In the genomic region with DNA sequence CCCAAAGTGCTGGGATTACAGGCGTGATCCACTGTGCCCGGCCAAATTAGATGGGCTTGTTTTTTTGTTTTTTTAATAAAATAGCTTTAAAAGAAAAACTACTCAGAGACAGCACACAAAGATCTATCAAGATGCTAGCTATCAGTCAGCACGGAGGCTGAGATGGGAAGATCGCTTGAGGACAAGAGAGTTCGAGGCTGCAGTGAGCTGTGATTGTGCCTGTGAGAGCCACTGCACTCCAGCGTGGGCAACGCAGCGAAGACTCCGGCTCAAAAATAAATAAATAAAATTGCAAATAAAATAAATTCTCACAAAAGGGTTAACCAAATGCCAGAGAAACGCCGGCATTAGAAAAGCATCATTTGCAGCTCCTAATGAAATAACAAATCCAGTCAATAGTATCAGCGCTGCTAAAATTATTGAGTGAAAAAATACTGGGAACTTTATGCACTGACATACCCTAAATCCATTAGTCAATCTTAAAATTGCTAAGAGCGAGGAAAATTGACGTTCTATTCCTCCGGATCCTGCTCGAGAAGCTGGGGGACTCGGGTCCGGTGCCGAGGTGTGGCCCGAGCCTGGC, we compare ENCODE assay signal across 7 cellular contexts. TPM values are rescaled to one million over a fixed set of nuclear protein-coding genes. Genes with fewer than 3 reads are reported as not detected.
DNase-seq lines count a peak whose midpoint lies in the region; ATAC-seq and TF ChIP-seq lines count a peak whose summit lies in the region.

No MANE protein-coding gene starts in this region.

- H3K27ac Mint-ChIP-seq in central memory CD8-positive, alpha-beta T cell (ENCODE audit: low read depth), result peak overlapping the region; percentile 95

- peak overlapping the region; percentile 52 for H3K4me3 ChIP-seq in mucosa of descending colon

- DNase-seq in GM04503 (ENCODE audit: low read depth) (peak; percentile 2), NCI-H2227 (lab: John Stamatoyannopoulos, UW; ENCODE audit: unreplicated experiment) (peak; percentile 54), mucosa of descending colon (peak in 1 of 3 donors; percentile 11), NCI-H1092 (lab: John Stamatoyannopoulos, UW) (no peak)
- no peak for DNase-seq in central memory CD8-positive, alpha-beta T cell (ENCODE audit: low spot score in 2 of 2)
- no peak for DNase-seq in activated CD4-positive, CD25-positive, alpha-beta regulatory T cell treated with anti-CD3 and anti-CD28 coated beads, Interleukin-2, amount 50 U/mL, for 72 hours

- ATAC-seq in central memory CD8-positive, alpha-beta T cell (replicated peaks; ENCODE audit: extremely low read depth, poor library complexity, severe bottlenecking), result no peak
- ATAC-seq in mucosa of descending colon (no peak), GM21737 (IDR thresholded peaks at IDR 0.05; ENCODE audit: unreplicated experiment) (no peak)

- peaks cover 10% of the 10 kb centered on the region for H3K4me1 ChIP-seq in mucosa of descending colon (ENCODE audit: low read depth)

- H3K9me3 Mint-ChIP-seq in central memory CD8-positive, alpha-beta T cell, result no peaks in the 10 kb centered on the region

- H3K4me1 Mint-ChIP-seq in central memory CD8-positive, alpha-beta T cell, result peaks cover 12% of the 10 kb centered on the region

- H3K36me3 Mint-ChIP-seq in central memory CD8-positive, alpha-beta T cell (ENCODE audit: insufficient read depth), result peaks cover 10% of the 10 kb centered on the region

- H3K36me3 ChIP-seq in mucosa of descending colon (ENCODE audit: low read depth), result no peaks in the 10 kb centered on the region

- TF ChIP-seq CTCF in mucosa of descending colon (IDR thresholded peaks at IDR 0.05), result no peak

- peak overlapping the region; percentile 94 for H3K4me3 Mint-ChIP-seq in central memory CD8-positive, alpha-beta T cell

- no peaks in the 10 kb centered on the region for H3K9me3 ChIP-seq in mucosa of descending colon

- intact Hi-C loops in mucosa of descending colon (cut with DNase I, micrococcal nuclease), result no loop called here

- no peaks in the 10 kb centered on the region for H3K27me3 Mint-ChIP-seq in central memory CD8-positive, alpha-beta T cell

RNA-seq across cellular contexts. Expression of gene CPLANE1, which starts 0.7 kb away (rescaled TPM):
- 10 to 100 TPM in 2 of 3 donors, 1 to 10 TPM in 1; 8.5 to 21.6 (median 13.6) TPM for total RNA-seq in mucosa of descending colon

Comparison
In these comparisons a context has a peak if more than half of its experiments do, and no peak if none do; other contexts are left out.
1. DNase-seq: peak in GM04503 (single experiment) and NCI-H2227 (single experiment); none in central memory CD8-positive, alpha-beta T cell (0 of 2), NCI-H1092 (single experiment) and activated CD4-positive, CD25-positive, alpha-beta regulatory T cell treated with anti-CD3 and anti-CD28 coated beads, Interleukin-2, amount 50 U/mL, for 72 hours (single experiment).